18 cellular contexts compared by ENCODE assay signal in genomic region chr22:23910496-23911190, GRCh38. TPM values are rescaled to one million over a fixed set of nuclear protein-coding genes. Genes with fewer than 3 reads are reported as not detected.
"Had no signal": no experiment of that assay in that cellular context is flagged by ENCODE, and none has a peak within 500 bp of the region (broad histone marks: within the 10 kb centered on the region; RNA-seq: fewer than 3 reads in every experiment).

No MANE protein-coding gene starts in this region.

- H3K27me3 ChIP-seq: breast epithelium, testis, upper lobe of right lung had no signal

- H3K36me3 ChIP-seq: breast epithelium, upper lobe of right lung had no signal

- H3K9me3 Mint-ChIP-seq: activated naive CD8-positive, alpha-beta T cell treated with anti-CD3 and anti-CD28 coated beads, Interleukin-2, amount 10 ng/mL, durations not matched to agents 7 days and 5 days; immature natural killer cell; natural killer cell; stimulated activated naive CD8-positive, alpha-beta T cell treated with anti-CD3 and anti-CD28 coated beads, Interleukin-15, Interleukin-2, amounts not matched to agents 100 ng/mL and 50 ng/mL, for 24 hours had no signal

- H3K27ac Mint-ChIP-seq: stimulated activated naive CD8-positive, alpha-beta T cell treated with anti-CD3 and anti-CD28 coated beads, Interleukin-15, Interleukin-2, amounts not matched to agents 100 ng/mL and 50 ng/mL, for 24 hours had no signal

- DNase-seq: activated CD4-positive, alpha-beta T cell treated with anti-CD3 and anti-CD28 coated beads, Interleukin-2, amount 50 U/mL, for 4 hours; activated CD4-positive, CD25-positive, alpha-beta regulatory T cell; activated naive CD8-positive, alpha-beta T cell treated with anti-CD3 and anti-CD28 coated beads, Interleukin-2, amount 10 ng/mL, durations not matched to agents 7 days and 5 days; aorta; dermis blood vessel endothelial cell; immature natural killer cell; left cardiac atrium; natural killer cell; psoas muscle; stimulated activated CD4-positive, alpha-beta T cell treated with anti-CD3 and anti-CD28 coated beads, Interleukin-12 subunit alpha, Interleukin-12 subunit beta, amount 100 ng/mL, for 4 hours; stimulated activated CD8-positive, alpha-beta memory T cell treated with anti-CD3 and anti-CD28 coated beads, Interleukin-4, amount 100 ng/mL, for 48 hours; T-helper 2 cell; testis; upper lobe of right lung had no signal

- H3K27me3 Mint-ChIP-seq: activated naive CD8-positive, alpha-beta T cell treated with anti-CD3 and anti-CD28 coated beads, Interleukin-2, amount 10 ng/mL, durations not matched to agents 7 days and 5 days; stimulated activated naive CD8-positive, alpha-beta T cell treated with anti-CD3 and anti-CD28 coated beads, Interleukin-15, Interleukin-2, amounts not matched to agents 100 ng/mL and 50 ng/mL, for 24 hours had no signal

- H3K27ac ChIP-seq: breast epithelium, psoas muscle, testis, upper lobe of right lung had no signal

- H3K36me3 Mint-ChIP-seq: immature natural killer cell, natural killer cell had no signal

- H3K9me3 ChIP-seq: breast epithelium, psoas muscle, testis, upper lobe of right lung had no signal

- ATAC-seq: left cardiac atrium, natural killer cell, psoas muscle, sciatic nerve, upper lobe of right lung had no signal

- H3K4me1 ChIP-seq: psoas muscle had no signal

- H3K4me3 ChIP-seq: breast epithelium, psoas muscle, testis, upper lobe of right lung had no signal

- H3K4me3 Mint-ChIP-seq: activated naive CD8-positive, alpha-beta T cell treated with anti-CD3 and anti-CD28 coated beads, Interleukin-2, amount 10 ng/mL, durations not matched to agents 7 days and 5 days; immature natural killer cell; natural killer cell; stimulated activated naive CD8-positive, alpha-beta T cell treated with anti-CD3 and anti-CD28 coated beads, Interleukin-15, Interleukin-2, amounts not matched to agents 100 ng/mL and 50 ng/mL, for 24 hours had no signal

RNA-seq across cellular contexts. Expression of gene GSTT2B, which starts 50.4 kb away (rescaled TPM):
- total RNA-seq: activated naive CD8-positive, alpha-beta T cell treated with anti-CD3 and anti-CD28 coated beads, Interleukin-2, amount 10 ng/mL, durations not matched to agents 7 days and 5 days; mononuclear cell; natural killer cell had no signal
- polyA plus RNA-seq: immature natural killer cell had no signal

RNA-seq across cellular contexts. Expression of gene DDTL, which starts 56.0 kb away (rescaled TPM):
- total RNA-seq: activated naive CD8-positive, alpha-beta T cell treated with anti-CD3 and anti-CD28 coated beads, Interleukin-2, amount 10 ng/mL, durations not matched to agents 7 days and 5 days had no signal
